28 cellular contexts compared by ENCODE assay signal in genomic region chr6:167757821-167758220, GRCh38.
"Had no signal": no experiment of that assay in that cellular context is flagged by ENCODE, and none has a peak within 500 bp of the region (broad histone marks: within the 10 kb centered on the region; RNA-seq: fewer than 3 reads in every experiment).

No MANE protein-coding gene starts in this region.

- H3K4me1 ChIP-seq: colonic mucosa, parathyroid adenoma had no signal

- H3K27me3 ChIP-seq: colonic mucosa, gastroesophageal sphincter, heart right ventricle, left lung, neutrophil, right atrium auricular region, testis, tibial artery, upper lobe of left lung, uterus had no signal

- H3K27ac ChIP-seq: colonic mucosa, epithelial cell of prostate, gastroesophageal sphincter, heart right ventricle, left lung, neutrophil, parathyroid adenoma, prostate gland, right atrium auricular region, testis, tibial artery, upper lobe of left lung, uterus had no signal

- H3K9ac ChIP-seq: parathyroid adenoma had no signal

- FAIRE-seq: islet of Langerhans had no signal

- H3K4me2 ChIP-seq: smooth muscle cell had no signal

- H3K27ac Mint-ChIP-seq: dendritic cell treated with granulocyte-macrophage colony-stimulating factor and Interleukin-4, amounts not matched to agents 40 ng/mL and 50 ng/mL, for 4 days; endodermal cell; naive thymus-derived CD8-positive, alpha-beta T cell; stimulated activated memory B cell treated with anti-CD40 and anti-IgM and Interleukin-4, amounts not matched to agents 10 μg/mL and 1 μg/mL and 100 μg/mL, for 72 hours had no signal

- H2AFZ ChIP-seq: parathyroid adenoma had no signal

- H3K36me3 ChIP-seq: colonic mucosa, gastroesophageal sphincter, heart right ventricle, left lung, neutrophil, prostate gland, right atrium auricular region, tibial artery, upper lobe of left lung, uterus had no signal

- H3K9me3 ChIP-seq: colonic mucosa, gastroesophageal sphincter, heart right ventricle, left lung, neutrophil, prostate gland, right atrium auricular region, testis, tibial artery, upper lobe of left lung, uterus had no signal

- H3K4me1 Mint-ChIP-seq: naive thymus-derived CD8-positive, alpha-beta T cell; stimulated activated memory B cell treated with anti-CD40 and anti-IgM and Interleukin-4, amounts not matched to agents 10 μg/mL and 1 μg/mL and 100 μg/mL, for 72 hours had no signal

- DNase-seq: colonic mucosa; effector CD8-positive, alpha-beta T cell; endodermal cell; foreskin fibroblast; heart right ventricle; hippocampal formation; left cardiac atrium; mammary epithelial cell; naive thymus-derived CD8-positive, alpha-beta T cell; stimulated activated CD4-positive, alpha-beta T cell treated with anti-CD3 and anti-CD28 coated beads, Interleukin-2, amount 100 ng/mL, for 24 hours; stimulated activated CD4-positive, alpha-beta T cell treated with anti-CD3 and anti-CD28 coated beads, Interleukin-4, amount 100 ng/mL, for 4 hours; stimulated activated naive CD8-positive, alpha-beta T cell treated with anti-CD3 and anti-CD28 coated beads, Interleukin-15, Interleukin-2, amounts not matched to agents 100 U/mL and 50 U/mL, for 24 hours; substantia nigra; testis; upper lobe of left lung; uterus had no signal

- H3K36me3 Mint-ChIP-seq: naive thymus-derived CD8-positive, alpha-beta T cell; stimulated activated memory B cell treated with anti-CD40 and anti-IgM and Interleukin-4, amounts not matched to agents 10 μg/mL and 1 μg/mL and 100 μg/mL, for 72 hours had no signal

- H3K4me3 Mint-ChIP-seq: dendritic cell treated with granulocyte-macrophage colony-stimulating factor and Interleukin-4, amounts not matched to agents 40 ng/mL and 50 ng/mL, for 4 days; endodermal cell; naive thymus-derived CD8-positive, alpha-beta T cell; stimulated activated memory B cell treated with anti-CD40 and anti-IgM and Interleukin-4, amounts not matched to agents 10 μg/mL and 1 μg/mL and 100 μg/mL, for 72 hours had no signal

- H3K4me3 ChIP-seq: colonic mucosa, gastroesophageal sphincter, heart right ventricle, left lung, prostate gland, right atrium auricular region, smooth muscle cell, testis, tibial artery, upper lobe of left lung, uterus had no signal

- H3K27me3 Mint-ChIP-seq: dendritic cell treated with granulocyte-macrophage colony-stimulating factor and Interleukin-4, amounts not matched to agents 40 ng/mL and 50 ng/mL, for 4 days had no signal

- H3K9me3 Mint-ChIP-seq: dendritic cell treated with granulocyte-macrophage colony-stimulating factor and Interleukin-4, amounts not matched to agents 40 ng/mL and 50 ng/mL, for 4 days had no signal
